1 cellular context compared by ENCODE assay signal in genomic region chr7:43583424-43584199, GRCh38.
A peak's percentile ranks its signal among the peaks of the same experiment; 100 is the strongest.
TF ChIP-seq lines count a peak whose summit lies in the region.

No MANE protein-coding gene starts in this region.

TF ChIP-seq in K562, 482 proteins besides CTCF, POLR2A, EP300 and RAD21 (continued from another document and continues in another):
- TF ChIP-seq GMEB1 (CRISPR knock-in tag; IDR thresholded peaks at IDR 0.05) (0 out of 2 replicates have a peak, but pooled peaks have one; percentile 28), THAP12 (CRISPR knock-in tag; IDR thresholded peaks at IDR 0.05) (no peak), IRF9 (tag; IDR thresholded peaks at IDR 0.05) (no peak), ZHX1 (conservative IDR thresholded peaks at IDR 0.05; ENCODE audit: low read length) (no peak), ZKSCAN1 (IDR thresholded peaks at IDR 0.05; ENCODE audit: low read depth, low read length) (0 out of 2 replicates have a peak, but pooled peaks have one; percentile 17), ZNF668 (CRISPR knock-in tag; IDR thresholded peaks at IDR 0.05) (no peak), SRSF1 (IDR thresholded peaks at IDR 0.05; ENCODE audit: low read depth, low read length) (no peak), ZNF695 (CRISPR knock-in tag; IDR thresholded peaks at IDR 0.05) (no peak), CBX5 (IDR thresholded peaks at IDR 0.05; ENCODE audit: borderline replicate concordance, low read depth) (0 out of 2 replicates have a peak, but pooled peaks have one; percentile 48), HEY1 (CRISPR knock-in tag; IDR thresholded peaks at IDR 0.05; ENCODE audit: borderline replicate concordance) (no peak), ZFX (CRISPR knock-in tag; IDR thresholded peaks at IDR 0.05) (peak; percentile 70), TCF3 (CRISPR knock-in tag; IDR thresholded peaks at IDR 0.05) (peak; percentile 73), MYNN (IDR thresholded peaks at IDR 0.05) (peak; percentile 46; the same call in 1 of the 2 replicates), MYNN (CRISPR knock-in tag; IDR thresholded peaks at IDR 0.05) (no peak), CCNT2 (IDR thresholded peaks at IDR 0.05; ENCODE audit: borderline replicate concordance, extremely low read depth, insufficient read length, low read depth, low read length) (peak; percentile 92), NCOA2 (IDR thresholded peaks at IDR 0.05; ENCODE audit: partially characterized antibody in 2 of 2) (no peak), KLF16 (IDR thresholded peaks at IDR 0.05) (no peak), CEBPB (tag; IDR thresholded peaks at IDR 0.05) (no peak), ZNF263 (CRISPR knock-in tag; IDR thresholded peaks at IDR 0.05; ENCODE audit: borderline replicate concordance) (no peak), HNRNPL (IDR thresholded peaks at IDR 0.05; ENCODE audit: low read depth, low read length) (peak; percentile 81; the same call in 1 of the 2 replicates), AFF1 (IDR thresholded peaks at IDR 0.05; ENCODE audit: low read depth in 1 of 2, partially characterized antibody in 2 of 2) (no peak), SLC30A9 (CRISPR knock-in tag; IDR thresholded peaks at IDR 0.05) (no peak), DMBX1 (CRISPR knock-in tag; IDR thresholded peaks at IDR 0.05; ENCODE audit: borderline replicate concordance) (no peak), NFE2 (IDR thresholded peaks at IDR 0.05; ENCODE audit: low read depth) (peak; percentile 87), ZNF764 (CRISPR knock-in tag; IDR thresholded peaks at IDR 0.05; ENCODE audit: low read depth) (no peak), E2F6 (IDR thresholded peaks at IDR 0.05; ENCODE audit: borderline replicate concordance in 1 of 2, extremely low read depth in 1 of 2, insufficient read depth in 1 of 2, insufficient read length in 1 of 2, low read depth in 1 of 2, low read length in 1 of 2, poor library complexity in 1 of 2, severe bottlenecking in 1 of 2) (peak; percentile 50 to 52), EP400 (IDR thresholded peaks at IDR 0.05) (no peak), NFATC3 (IDR thresholded peaks at IDR 0.05) (no peak), ZBTB5 (IDR thresholded peaks at IDR 0.05) (no peak), GTF2F1 (IDR thresholded peaks at IDR 0.05; ENCODE audit: low read depth, low read length) (no peak), IRF1 (CRISPR knock-in tag; IDR thresholded peaks at IDR 0.05; ENCODE audit: borderline replicate concordance) (no peak), FUS (optimal IDR thresholded peaks at IDR 0.05; ENCODE audit: low read depth, low read length) (peak; percentile 15), BCOR (IDR thresholded peaks at IDR 0.05) (peak; percentile 9; the same call in 1 of the 2 replicates), ZNF639 (CRISPR knock-in tag; conservative IDR thresholded peaks at IDR 0.05 in 1 of 2, IDR thresholded peaks at IDR 0.05 in 1 of 2) (no peak; a peak in 1 of 4 replicates), RBM22 (IDR thresholded peaks at IDR 0.05; ENCODE audit: low read depth, low read length, poor library complexity, severe bottlenecking) (peak; percentile 53), NR1H2 (CRISPR knock-in tag; IDR thresholded peaks at IDR 0.05) (no peak), TRIM28 (IDR thresholded peaks at IDR 0.05) (no peak), PKNOX1 (IDR thresholded peaks at IDR 0.05) (no peak), ZNF282 (CRISPR knock-in tag; IDR thresholded peaks at IDR 0.05) (no peak), CXXC5 (CRISPR knock-in tag; IDR thresholded peaks at IDR 0.05) (peak; percentile 88), L3MBTL2 (IDR thresholded peaks at IDR 0.05) (peak; percentile 70; the same call in 1 of the 2 replicates), VEZF1 (CRISPR knock-in tag; IDR thresholded peaks at IDR 0.05) (no peak), U2AF2 (optimal IDR thresholded peaks at IDR 0.05; ENCODE audit: low read depth, low read length) (no peak), CREB1 (IDR thresholded peaks at IDR 0.05) (0 out of 2 replicates have a peak, but pooled peaks have one; percentile 64), CREB1 (CRISPR knock-in tag; IDR thresholded peaks at IDR 0.05) (no peak)
